ENCODE assay signal across 15 cellular contexts in the genomic region with DNA sequence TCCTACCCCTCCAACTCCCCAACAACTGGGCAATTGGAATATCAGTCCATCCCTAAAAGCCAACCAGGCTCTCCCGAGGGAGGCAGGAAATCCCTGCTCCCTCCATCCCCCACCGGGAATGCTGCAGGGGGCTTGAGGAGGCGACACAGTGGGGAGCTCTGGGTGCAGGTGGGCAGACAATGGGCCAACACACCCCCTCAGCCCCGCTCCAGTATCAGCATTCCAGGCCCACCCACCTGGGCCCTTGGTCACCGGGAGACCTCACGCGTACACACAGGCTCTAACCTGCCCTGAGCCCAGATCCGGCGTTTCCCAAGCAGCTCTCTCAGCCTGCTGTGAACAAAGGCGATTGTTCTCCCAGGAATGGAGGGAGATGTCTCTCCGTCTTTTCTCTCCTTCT. TPM values are rescaled to one million over a fixed set of nuclear protein-coding genes. Genes with fewer than 3 reads are reported as not detected.
DNase-seq lines count a peak whose midpoint lies in the region; ATAC-seq and TF ChIP-seq lines count a peak whose summit lies in the region.
"Had no signal": no experiment of that assay in that cellular context is flagged by ENCODE, and none has a peak within 500 bp of the region (broad histone marks: within the 10 kb centered on the region; RNA-seq: fewer than 3 reads in every experiment).

No MANE protein-coding gene starts in this region.

- peaks cover 1 to 7% of the 10 kb centered on the region in 2 donors for H3K27me3 Mint-ChIP-seq in CD4-positive, alpha-beta memory T cell
- H3K27me3 Mint-ChIP-seq: activated naive CD8-positive, alpha-beta T cell treated with anti-CD3 and anti-CD28 coated beads, Interleukin-2, amount 50 U/mL, for 24 hours had no signal

- H3K14ac ChIP-seq in trophoblast cell (ENCODE audit: low read length): no peak overlapping the region

- H2BK120ac ChIP-seq in trophoblast cell (ENCODE audit: insufficient read depth, low read length, poor library complexity): peak overlapping the region; percentile 8

- H3K4me3 ChIP-seq in HEK293 (ENCODE audit: low read depth, low read length) (no peak overlapping the region), RWPE2 (ENCODE audit: severe bottlenecking) (no peak overlapping the region), iPS DF 6.9 (ENCODE audit: low read length) (no peak overlapping the region), trophoblast cell (ENCODE audit: low read depth, low read length) (no peak overlapping the region), mucosa of descending colon (no peak overlapping the region)
- no peak overlapping the region for H3K4me3 ChIP-seq in CD4-positive, alpha-beta memory T cell (ENCODE audit: low read length in 2 of 2)
- H3K4me3 ChIP-seq: cardiac muscle cell, GM23248, spleen had no signal

- H3K4me3 Mint-ChIP-seq in CD4-positive, alpha-beta memory T cell: no peak overlapping the region
- H3K4me3 Mint-ChIP-seq: activated naive CD8-positive, alpha-beta T cell treated with anti-CD3 and anti-CD28 coated beads, Interleukin-2, amount 50 U/mL, for 24 hours had no signal

- H3K4me2 ChIP-seq in trophoblast cell (ENCODE audit: low read length): peak overlapping the region; percentile 20

- H3K36me3 ChIP-seq in HEK293 (ENCODE audit: control insufficient read depth in 2 of 2, insufficient read depth in 1 of 2, low read length in 2 of 2): no peaks in the 10 kb centered on the region
- H3K36me3 ChIP-seq in RWPE2 (ENCODE audit: low read depth): no peaks in the 10 kb centered on the region
- no peaks in the 10 kb centered on the region for H3K36me3 ChIP-seq in iPS DF 6.9 (ENCODE audit: control insufficient read depth, insufficient read depth, low read length)
- H3K36me3 ChIP-seq in trophoblast cell (ENCODE audit: control insufficient read depth in 1 of 2, insufficient read depth in 2 of 2, low read length in 2 of 2): no peaks in the 10 kb centered on the region
- H3K36me3 ChIP-seq in mucosa of descending colon (ENCODE audit: low read depth): no peaks in the 10 kb centered on the region
- H3K36me3 ChIP-seq in CD4-positive, alpha-beta memory T cell (ENCODE audit: insufficient read depth, low read length): no peaks in the 10 kb centered on the region
- H3K36me3 ChIP-seq: cardiac muscle cell, spleen had no signal

- H3K4me1 ChIP-seq in HEK293 (ENCODE audit: control insufficient read depth, insufficient read depth, low read length) (no peaks in the 10 kb centered on the region), RWPE2 (ENCODE audit: insufficient read depth, poor library complexity, severe bottlenecking) (peaks cover 13% of the 10 kb centered on the region), iPS DF 6.9 (ENCODE audit: control insufficient read depth, insufficient read depth, low read length) (peaks cover 6% of the 10 kb centered on the region; the same call in 1 of the 2 replicates), trophoblast cell (ENCODE audit: control insufficient read depth in 1 of 2, insufficient read depth in 2 of 2, low read length in 2 of 2) (peaks cover 6 to 11% of the 10 kb centered on the region in 2 experiments), mucosa of descending colon (ENCODE audit: low read depth) (no peaks in the 10 kb centered on the region)
- H3K4me1 ChIP-seq in CD4-positive, alpha-beta memory T cell (ENCODE audit: insufficient read depth, low read length): no peaks in the 10 kb centered on the region
- H3K4me1 ChIP-seq: spleen had no signal

- no peak overlapping the region for H3K27ac Mint-ChIP-seq in CD4-positive, alpha-beta memory T cell
- H3K27ac Mint-ChIP-seq: activated naive CD8-positive, alpha-beta T cell treated with anti-CD3 and anti-CD28 coated beads, Interleukin-2, amount 50 U/mL, for 24 hours had no signal

- peak; percentile 61 for DNase-seq in RWPE2 (ENCODE audit: low spot score)
- peak; percentile 90 for DNase-seq in iPS DF 6.9 (ENCODE audit: low read depth, low spot score)
- peak in 1 of 2 donors; percentile 53 for DNase-seq in trophoblast cell
- DNase-seq in mucosa of descending colon: no peak
- no peak for DNase-seq in CD4-positive, alpha-beta memory T cell
- DNase-seq: activated naive CD8-positive, alpha-beta T cell treated with anti-CD3 and anti-CD28 coated beads, Interleukin-2, amount 50 U/mL, for 24 hours; GM23248; head of caudate nucleus; left colon; SIG-M5; spleen had no signal

- no peak overlapping the region for H3K23ac ChIP-seq in trophoblast cell (ENCODE audit: low read length)

- POLR2A ChIA-PET in HEK293 (lab: Yijun Ruan, JAX): no interaction called here
- POLR2A ChIA-PET in CD4-positive, alpha-beta memory T cell (lab: Charles Lee; ENCODE audit: partially characterized antibody): no interaction called here

- H3K36me3 Mint-ChIP-seq in CD4-positive, alpha-beta memory T cell: no peaks in the 10 kb centered on the region

- H4K91ac ChIP-seq in trophoblast cell (ENCODE audit: low read depth, low read length): peak overlapping the region; percentile 45

- CTCF ChIA-PET in HEK293 (lab: Yijun Ruan, JAX): interaction anchor here (1.3 kb wide), 1 partner anchor 183 kb away, joined by 6 read pairs; no protein-coding TSS in a partner anchor
- CTCF ChIA-PET in CD4-positive, alpha-beta memory T cell (lab: Charles Lee; ENCODE audit: partially characterized antibody): no interaction called here

- peaks cover 0 to 1% (median 0%) of the 10 kb centered on the region in 8 donors for H3K9me3 Mint-ChIP-seq in CD4-positive, alpha-beta memory T cell
- H3K9me3 Mint-ChIP-seq: activated naive CD8-positive, alpha-beta T cell treated with anti-CD3 and anti-CD28 coated beads, Interleukin-2, amount 50 U/mL, for 24 hours had no signal

- ATAC-seq in RWPE2 (ENCODE audit: low read depth) (peak; percentile 78; the same call in 2 of the 3 replicates), mucosa of descending colon (no peak), HG02610 (IDR thresholded peaks at IDR 0.05; ENCODE audit: unreplicated experiment) (no peak), HG02759 (IDR thresholded peaks at IDR 0.05; ENCODE audit: unreplicated experiment) (no peak)
- ATAC-seq: activated naive CD8-positive, alpha-beta T cell treated with anti-CD3 and anti-CD28 coated beads, Interleukin-2, amount 50 U/mL, for 24 hours; left colon had no signal

- peak overlapping the region; percentile 30 for H2BK12ac ChIP-seq in trophoblast cell (ENCODE audit: low read length)

- H3K79me1 ChIP-seq in trophoblast cell (ENCODE audit: low read length): peaks cover 4% of the 10 kb centered on the region

- H3K4me1 Mint-ChIP-seq in CD4-positive, alpha-beta memory T cell: peaks cover 0 to 3% (median 0%) of the 10 kb centered on the region in 4 donors
- H3K4me1 Mint-ChIP-seq: activated naive CD8-positive, alpha-beta T cell treated with anti-CD3 and anti-CD28 coated beads, Interleukin-2, amount 50 U/mL, for 24 hours had no signal

- H2AFZ ChIP-seq in trophoblast cell (ENCODE audit: insufficient read depth, low read length, poor library complexity): peak overlapping the region; percentile 50
- H2AFZ ChIP-seq: GM23248 had no signal

- no peak overlapping the region for H2AK5ac ChIP-seq in trophoblast cell (ENCODE audit: low read length)

- H4K12ac ChIP-seq in trophoblast cell (ENCODE audit: low read depth, low read length): peak overlapping the region; percentile 5

- no CpG with 5 or more reads among the region's 11 CpGs for WGBS in iPS DF 6.9 (ENCODE audit: insufficient coverage, insufficient read length)
- no CpG with 5 or more reads among the region's 11 CpGs for WGBS in trophoblast cell (ENCODE audit: extremely low coverage, insufficient coverage, insufficient read length)

- H3K27ac ChIP-seq in HEK293 (ENCODE audit: extremely low read depth, low read depth, low read length) (no peak overlapping the region), RWPE2 (ENCODE audit: poor library complexity, severe bottlenecking) (no peak overlapping the region), iPS DF 6.9 (ENCODE audit: low read length) (no peak overlapping the region), trophoblast cell (ENCODE audit: low read depth, low read length) (no peak overlapping the region)
- H3K27ac ChIP-seq in CD4-positive, alpha-beta memory T cell (ENCODE audit: low read depth, low read length): no peak overlapping the region
- H3K27ac ChIP-seq: cardiac muscle cell, GM23248, spleen had no signal

- H2BK5ac ChIP-seq in trophoblast cell (ENCODE audit: low read depth, low read length, poor library complexity): no peak overlapping the region

- peak overlapping the region; percentile 57 for H4K8ac ChIP-seq in trophoblast cell (ENCODE audit: low read depth, low read length)

- intact Hi-C loops in mucosa of descending colon (cut with DNase I, micrococcal nuclease): no loop called here
- intact Hi-C loops in CD4-positive, alpha-beta memory T cell (cut with micrococcal nuclease): no loop called here

- H3K9me3 ChIP-seq in HEK293 (ENCODE audit: control insufficient read depth, insufficient read depth, low read depth, low read length): no peaks in the 10 kb centered on the region
- H3K9me3 ChIP-seq in RWPE2 (ENCODE audit: severe bottlenecking): no peaks in the 10 kb centered on the region
- H3K9me3 ChIP-seq in iPS DF 6.9 (ENCODE audit: control insufficient read depth, insufficient read depth, low read length): no peaks in the 10 kb centered on the region
- no peaks in the 10 kb centered on the region for H3K9me3 ChIP-seq in trophoblast cell (ENCODE audit: insufficient read depth, low read depth, low read length)
- no peaks in the 10 kb centered on the region for H3K9me3 ChIP-seq in mucosa of descending colon
- H3K9me3 ChIP-seq in CD4-positive, alpha-beta memory T cell (ENCODE audit: control insufficient read depth in 1 of 2, low read length in 2 of 2): no peaks in the 10 kb centered on the region
- H3K9me3 ChIP-seq: spleen had no signal

- TF ChIP-seq CTCF in HEK293 (tag by site-specific recombination; IDR thresholded peaks at IDR 0.05) (no peak), RWPE2 (IDR thresholded peaks at IDR 0.05; ENCODE audit: poor library complexity, severe bottlenecking) (no peak), mucosa of descending colon (IDR thresholded peaks at IDR 0.05) (no peak)

- H3K27me3 ChIP-seq in RWPE2 (ENCODE audit: insufficient read depth, poor library complexity, severe bottlenecking): no peaks in the 10 kb centered on the region
- no peaks in the 10 kb centered on the region for H3K27me3 ChIP-seq in iPS DF 6.9 (ENCODE audit: control insufficient read depth, insufficient read depth, low read length)
- H3K27me3 ChIP-seq in trophoblast cell (ENCODE audit: insufficient read depth, low read length): no peaks in the 10 kb centered on the region
- H3K27me3 ChIP-seq in CD4-positive, alpha-beta memory T cell (ENCODE audit: insufficient read depth, low read length): no peaks in the 10 kb centered on the region

- no peak overlapping the region for H3K4ac ChIP-seq in trophoblast cell (ENCODE audit: low read depth, low read length)

- H3K79me2 ChIP-seq in trophoblast cell (ENCODE audit: control insufficient read depth, insufficient read depth, low read length, poor library complexity): no peaks in the 10 kb centered on the region

- no peak overlapping the region for H3K9ac ChIP-seq in trophoblast cell (ENCODE audit: low read length)
- H3K9ac ChIP-seq: GM23248 had no signal

- no peak overlapping the region for H3K18ac ChIP-seq in trophoblast cell (ENCODE audit: low read length)

RNA-seq across cellular contexts. Expression of a gene that starts 37.6 kb away (rescaled TPM):
- 8.7 and 9.3 TPM in 2 replicates for polyA plus RNA-seq in trophoblast cell (2013)
- total RNA-seq in mucosa of descending colon: 10 to 100 TPM in 1 of 3 donors, 1 to 10 TPM in 2; 4.8 to 84.3 (median 5.9) TPM
- under 1 TPM; 0.47 to 0.61 TPM for total RNA-seq in CD4-positive, alpha-beta memory T cell
- not detected for polyA plus RNA-seq in CD4-positive, alpha-beta memory T cell

Comparison
In these comparisons a context has a peak if more than half of its experiments do, and no peak if none do; other contexts are left out.
1. DNase-seq: peak in RWPE2 (single experiment) and iPS DF 6.9 (single experiment); none in mucosa of descending colon (0 of 3) and CD4-positive, alpha-beta memory T cell (0 of 5).